8 cellular contexts compared by ENCODE assay signal in genomic region chr1:75265792-75266191, GRCh38.
DNase-seq lines count a peak whose midpoint lies in the region; ATAC-seq and TF ChIP-seq lines count a peak whose summit lies in the region.

No MANE protein-coding gene starts in this region.

- H2BK12ac ChIP-seq in H9 (ENCODE audit: insufficient read length, low read depth, low read length) = no peak overlapping the region

- POLR2A ChIA-PET in SK-N-SH (lab: Yijun Ruan, JAX) = no interaction called here

- TF ChIP-seq CTCF in cardiac muscle cell (IDR thresholded peaks at IDR 0.05; ENCODE audit: low read depth, low read length) (peak; percentile 66), H9 (conservative IDR thresholded peaks at IDR 0.05) (peak; percentile 75), Loucy (conservative IDR thresholded peaks at IDR 0.05; ENCODE audit: low read length) (peak; percentile 82), SK-N-SH (IDR thresholded peaks at IDR 0.05) (peak; percentile 78)

- H3K4me3 Mint-ChIP-seq in H9 = no peak overlapping the region

- H3K14ac ChIP-seq in H9 (ENCODE audit: insufficient read depth, low read length) = no peak overlapping the region

- DNase-seq in cardiac muscle cell (ENCODE audit: low read depth in 1 of 2, low spot score in 1 of 2) = peak; percentile 52
- DNase-seq in Right ventricle myocardium superior = no peak
- no peak for DNase-seq in H9
- peak; percentile 10 for DNase-seq in SK-N-SH
- DNase-seq in glomerular visceral epithelial cell (ENCODE audit: extremely low spot score) = peak; percentile 25
- DNase-seq in stromal cell of bone marrow (ENCODE audit: low read depth) = peak; percentile 10
- no peak for DNase-seq in activated gamma-delta T cell (lab: John Stamatoyannopoulos, UW)

- H3K4ac ChIP-seq in H9 (ENCODE audit: low read depth, low read length) = no peak overlapping the region

- H3K27me3 ChIP-seq in cardiac muscle cell = no peaks in the 10 kb centered on the region
- H3K27me3 ChIP-seq in H9 (ENCODE audit: insufficient read depth, low read length) = no peaks in the 10 kb centered on the region
- H3K27me3 ChIP-seq in Loucy (ENCODE audit: insufficient read depth, low read length, poor library complexity, severe bottlenecking) = no peaks in the 10 kb centered on the region
- no peaks in the 10 kb centered on the region for H3K27me3 ChIP-seq in SK-N-SH (ENCODE audit: insufficient read depth)

- H3K4me1 ChIP-seq in cardiac muscle cell (ENCODE audit: low read depth) = no peaks in the 10 kb centered on the region
- no peaks in the 10 kb centered on the region for H3K4me1 ChIP-seq in H9 (ENCODE audit: insufficient read depth, low read length)
- H3K4me1 ChIP-seq in Loucy (ENCODE audit: insufficient read depth, low read length, poor library complexity, severe bottlenecking) = no peaks in the 10 kb centered on the region
- no peaks in the 10 kb centered on the region for H3K4me1 ChIP-seq in SK-N-SH (ENCODE audit: control insufficient read depth in 1 of 2, insufficient read depth in 2 of 2, low read depth in 1 of 2, low read length in 1 of 2)

- no peak for TF ChIP-seq EP300 in SK-N-SH (IDR thresholded peaks at IDR 0.05; ENCODE audit: borderline replicate concordance in 1 of 2, low read depth in 1 of 2, low read length in 1 of 2)

- H3K9ac ChIP-seq in H9 (ENCODE audit: extremely low read depth, insufficient read length, low read length) (no peak overlapping the region), Loucy (ENCODE audit: low read depth, low read length, poor library complexity, severe bottlenecking) (no peak overlapping the region), SK-N-SH (no peak overlapping the region)

- no peak overlapping the region for H3K27ac Mint-ChIP-seq in H9

- H4K20me1 ChIP-seq in H9 (ENCODE audit: control insufficient read depth, insufficient read depth, insufficient read length) = no peaks in the 10 kb centered on the region
- no peaks in the 10 kb centered on the region for H4K20me1 ChIP-seq in Loucy (ENCODE audit: insufficient read depth, low read length, poor library complexity, severe bottlenecking)
- no peaks in the 10 kb centered on the region for H4K20me1 ChIP-seq in SK-N-SH (ENCODE audit: insufficient read depth)

- no peak overlapping the region for H3T11ph ChIP-seq in H9 (ENCODE audit: low read length)

- H2BK20ac ChIP-seq in H9 (ENCODE audit: low read depth, low read length, poor library complexity, severe bottlenecking) = no peak overlapping the region

- H3K9me2 ChIP-seq in Loucy (replicated peaks; ENCODE audit: low read depth, low read length) (no peaks in the 10 kb centered on the region), SK-N-SH (no peaks in the 10 kb centered on the region)

- TF ChIP-seq RAD21 in SK-N-SH (IDR thresholded peaks at IDR 0.05; ENCODE audit: low read length) = peak; percentile 87

- H3K79me1 ChIP-seq in H9 (ENCODE audit: insufficient read depth, low read depth, low read length, poor library complexity, severe bottlenecking) = no peaks in the 10 kb centered on the region

- CTCF ChIA-PET in SK-N-SH (lab: Yijun Ruan, JAX) = interaction anchor here (0.6 to 3.9 kb wide), 43 partner anchors 9 to 1875 kb away, joined by 3 to 81 read pairs (median 4); partner anchors contain the start of gene RABGGTB

- H3K79me2 ChIP-seq in H9 (ENCODE audit: insufficient read depth, low read length) (no peaks in the 10 kb centered on the region), Loucy (ENCODE audit: insufficient read depth, low read length) (no peaks in the 10 kb centered on the region), SK-N-SH (ENCODE audit: insufficient read depth) (no peaks in the 10 kb centered on the region)

- 0 out of 2 replicates have a peak, but pooled peaks cover 4% of the 10 kb centered on the region for H3K27me3 Mint-ChIP-seq in H9 (ENCODE audit: low read depth)

- H3F3A ChIP-seq in Loucy (ENCODE audit: low read depth) (no peaks in the 10 kb centered on the region), SK-N-SH (replicated peaks; ENCODE audit: insufficient read depth) (peaks cover 3% of the 10 kb centered on the region)

- H3K4me3 ChIP-seq in cardiac muscle cell (no peak overlapping the region), Loucy (ENCODE audit: low read length, poor library complexity, severe bottlenecking) (no peak overlapping the region), SK-N-SH (ENCODE audit: low read depth in 2 of 2, low read length in 1 of 2) (no peak overlapping the region)

- H3K36me3 ChIP-seq in cardiac muscle cell (no peaks in the 10 kb centered on the region), Loucy (ENCODE audit: insufficient read depth, low read length) (no peaks in the 10 kb centered on the region), SK-N-SH (replicated peaks in 1 of 2; ENCODE audit: control insufficient read depth in 1 of 2, insufficient read depth in 2 of 2, low read length in 1 of 2) (no peaks in the 10 kb centered on the region)

- H3K56ac ChIP-seq in H9 (ENCODE audit: insufficient read length, low read depth, low read length) = no peak overlapping the region

- no peaks in the 10 kb centered on the region; a peak in 1 of 5 replicates for H3K9me3 Mint-ChIP-seq in H9

- ATAC-seq in Right ventricle myocardium superior (ENCODE audit: poor library complexity) = no peak

- H3K9me3 ChIP-seq in cardiac muscle cell (ENCODE audit: low read depth) = no peaks in the 10 kb centered on the region
- H3K9me3 ChIP-seq in H9 (ENCODE audit: control insufficient read depth, low read depth, low read length) = no peaks in the 10 kb centered on the region
- H3K9me3 ChIP-seq in Loucy (ENCODE audit: insufficient read depth, low read depth, low read length) = no peaks in the 10 kb centered on the region
- peaks cover 9% of the 10 kb centered on the region; the same call in 1 of the 2 replicates for H3K9me3 ChIP-seq in SK-N-SH

- H3K23me2 ChIP-seq in H9 (ENCODE audit: insufficient read length, low read depth, low read length, poor library complexity, severe bottlenecking) = no peaks in the 10 kb centered on the region

- H2BK5ac ChIP-seq in H9 (ENCODE audit: insufficient read length, low read length) = no peak overlapping the region

- no peak overlapping the region for H2BK120ac ChIP-seq in H9 (ENCODE audit: low read depth, low read length, poor library complexity, severe bottlenecking)

- no peak overlapping the region for H3K23ac ChIP-seq in H9 (ENCODE audit: insufficient read length, low read depth, low read length)

- intact Hi-C loops in Right ventricle myocardium superior (cut with DNase I) = no loop called here

- H4K5ac ChIP-seq in H9 (ENCODE audit: insufficient read length, low read depth, low read length) = no peak overlapping the region

- WGBS in H9 (ENCODE audit: extremely low coverage, insufficient read length, low lambda C conversion rate) = no CpG with 5 or more reads among the region's 6 CpGs
- WGBS in SK-N-SH (ENCODE audit: low lambda C conversion rate) = 13% methylated on average over 6 of the region's 6 CpGs

- no peaks in the 10 kb centered on the region for H3K36me3 Mint-ChIP-seq in H9 (ENCODE audit: insufficient read depth in 1 of 3, low read depth in 3 of 3)

- no peak overlapping the region for H2AK5ac ChIP-seq in H9 (ENCODE audit: insufficient read length, low read length)

- no peak overlapping the region for H2AFZ ChIP-seq in H9 (ENCODE audit: low read length)
- H2AFZ ChIP-seq in Loucy (ENCODE audit: low read length) = 0 out of 2 replicates have a peak overlapping the region, but pooled peaks have one; percentile 17
- peak overlapping the region; percentile 63; the same call in 1 of the 2 replicates for H2AFZ ChIP-seq in SK-N-SH (ENCODE audit: low read depth)

- no peak overlapping the region for H3K27ac ChIP-seq in cardiac muscle cell
- H3K27ac ChIP-seq in H9 (ENCODE audit: insufficient read length, low read depth, low read length) = no peak overlapping the region
- no peak overlapping the region for H3K27ac ChIP-seq in SK-N-SH (ENCODE audit: low read depth in 2 of 2, low read length in 1 of 2)

- H4K91ac ChIP-seq in H9 (ENCODE audit: insufficient read length, low read depth, low read length) = no peak overlapping the region

- peaks cover 0 to 4% of the 10 kb centered on the region in 2 experiments; a peak in 1 of 4 replicates for H3K4me1 Mint-ChIP-seq in H9

- no peak overlapping the region for H3K18ac ChIP-seq in H9 (ENCODE audit: insufficient read length, low read depth, low read length)

- H2BK15ac ChIP-seq in H9 (ENCODE audit: low read depth, low read length) = no peak overlapping the region

- H4K8ac ChIP-seq in H9 (replicated peaks; ENCODE audit: insufficient read length, low read depth, low read length) = no peak overlapping the region

- H3K4me2 ChIP-seq in H9 (ENCODE audit: insufficient read depth, insufficient read length, low read length) (no peak overlapping the region), Loucy (ENCODE audit: low read depth, low read length, poor library complexity, severe bottlenecking) (no peak overlapping the region), SK-N-SH (no peak overlapping the region)

TF ChIP-seq in SK-N-SH, 30 proteins besides CTCF, POLR2A, EP300 and RAD21:
- no peak for TF ChIP-seq CHD2 (IDR thresholded peaks at IDR 0.05; ENCODE audit: low read length, partially characterized antibody)
- TF ChIP-seq RCOR1 (IDR thresholded peaks at IDR 0.05; ENCODE audit: low read length) = 0 out of 2 replicates have a peak, but pooled peaks have one; percentile 19
- peak; percentile 79 for TF ChIP-seq SMC3 (IDR thresholded peaks at IDR 0.05; ENCODE audit: low read depth, low read length)

Comparison
In these comparisons a context has a peak if more than half of its experiments do, and no peak if none do; other contexts are left out.
1. DNase-seq: peak in cardiac muscle cell (2 of 2), SK-N-SH (single experiment), glomerular visceral epithelial cell (single experiment) and stromal cell of bone marrow (single experiment); none in Right ventricle myocardium superior (single experiment), H9 (single experiment) and activated gamma-delta T cell (single experiment).
2. Peak in every context shown above with its lines, with median percentiles within 50 percentile points of each other: CTCF ChIP-seq.